ENCODE assay signal across 8 cellular contexts in genomic region chr14:61750708-61751474, GRCh38. TPM values are rescaled to one million over a fixed set of nuclear protein-coding genes. Genes with fewer than 3 reads are reported as not detected.
DNase-seq lines count a peak whose midpoint lies in the region; ATAC-seq lines count a peak whose summit lies in the region.

No MANE protein-coding gene starts in this region.

- peak; percentile 89 for ATAC-seq in HG03064 (IDR thresholded peaks at IDR 0.05; ENCODE audit: low read depth, unreplicated experiment)

- H3K27ac ChIP-seq in epithelial cell of prostate, result peak overlapping the region; percentile 68

- DNase-seq in NCI-H2081 (lab: John Stamatoyannopoulos, UW) (peak; percentile 71 to 88), NCI-H2081 treated with DMSO at 0.1 percent for 48 hours (lab: John Stamatoyannopoulos, UW) (no peak), NCI-H748 (lab: John Stamatoyannopoulos, UW; ENCODE audit: unreplicated experiment) (peak; percentile 94), activated T-cell treated with anti-CD3 and anti-CD28 coated beads for 1 hour (ENCODE audit: low read depth) (peak; percentile 60), epithelial cell of prostate (ENCODE audit: low read depth, low spot score) (peak; percentile 73), mucosa of gallbladder (ENCODE audit: low spot score) (peak; percentile 93)
- peak; percentile 53 to 57 for DNase-seq in stimulated activated CD8-positive, alpha-beta memory T cell treated with anti-CD3 and anti-CD28 coated beads, Interleukin-7, amount 100 ng/mL, for 1 hour (ENCODE audit: low read depth in 2 of 2)

RNA-seq across cellular contexts. Expression of gene SNAPC1, which starts 11.3 kb away (rescaled TPM):
- total RNA-seq in mucosa of gallbladder, result 5.9 TPM

RNA-seq across cellular contexts. Expression of gene HIF1A, which starts 55.6 kb away (rescaled TPM):
- total RNA-seq in mucosa of gallbladder, result 181 TPM
